In genomic region chr15:97141360-97141759, GRCh38 we compare ENCODE assay signal across 27 cellular contexts.
"Had no signal": no experiment of that assay in that cellular context is flagged by ENCODE, and none has a peak within 500 bp of the region (broad histone marks: within the 10 kb centered on the region; RNA-seq: fewer than 3 reads in every experiment).

No MANE protein-coding gene starts in this region.

- DNase-seq: hypothalamus; immature natural killer cell; kidney; left ventricle myocardium inferior; mesendoderm; naive B cell; natural killer cell; nephron progenitor cell; occipital lobe; psoas muscle; right cardiac atrium; spleen; stimulated activated CD4-positive, alpha-beta T cell treated with anti-CD3 and anti-CD28 coated beads, Interleukin-2, amount 100 ng/mL, for 48 hours; stimulated activated CD4-positive, alpha-beta T cell treated with anti-CD3 and anti-CD28 coated beads, Interleukin-4, amount 100 ng/mL, for 4 hours; stimulated activated CD8-positive, alpha-beta memory T cell treated with anti-CD3 and anti-CD28 coated beads, Interleukin-4, amount 100 ng/mL, for 48 hours; stimulated activated naive CD8-positive, alpha-beta T cell treated with anti-CD3 and anti-CD28 coated beads, Interleukin-15, Interleukin-2, amounts not matched to agents 100 U/mL and 50 U/mL, for 24 hours; stomach; testis; thyroid gland; upper lobe of right lung had no signal

- H3K4me1 ChIP-seq: left ventricle myocardium inferior, parathyroid adenoma, psoas muscle, spleen, stomach, testis, thyroid gland, upper lobe of right lung had no signal

- H3K9me3 ChIP-seq: neutrophil, psoas muscle, testis, thyroid gland, upper lobe of right lung had no signal

- H3K27me3 Mint-ChIP-seq: naive B cell; stimulated activated memory B cell treated with anti-CD40 and anti-IgM and Interleukin-4, amounts not matched to agents 10 μg/mL and 1 μg/mL and 100 μg/mL, for 72 hours had no signal

- H3K4me1 Mint-ChIP-seq: immature natural killer cell; naive B cell; natural killer cell; stimulated activated memory B cell treated with anti-CD40 and anti-IgM and Interleukin-4, amounts not matched to agents 10 μg/mL and 1 μg/mL and 100 μg/mL, for 72 hours had no signal

- H3K4me2 ChIP-seq: neural progenitor cell had no signal

- H3K36me3 ChIP-seq: left ventricle myocardium inferior, neural progenitor cell, neutrophil, spleen, stomach, thyroid gland, upper lobe of right lung had no signal

- H3K9ac ChIP-seq: neural progenitor cell, parathyroid adenoma had no signal

- H3K27me3 ChIP-seq: neural progenitor cell, neutrophil, spleen, stomach, testis, thyroid gland, upper lobe of right lung had no signal

- H3K4me3 ChIP-seq: left ventricle myocardium inferior, lung, neural progenitor cell, psoas muscle, skin epidermis, spleen, stomach, testis, thyroid gland, upper lobe of right lung had no signal

- H3K4me3 Mint-ChIP-seq: immature natural killer cell; mesothelial cell of epicardium; naive B cell; natural killer cell; nephron progenitor cell; neural progenitor cell; stimulated activated memory B cell treated with anti-CD40 and anti-IgM and Interleukin-4, amounts not matched to agents 10 μg/mL and 1 μg/mL and 100 μg/mL, for 72 hours had no signal

- H3K27ac Mint-ChIP-seq: immature natural killer cell; mesothelial cell of epicardium; naive B cell; natural killer cell; nephron progenitor cell; neural progenitor cell; stimulated activated memory B cell treated with anti-CD40 and anti-IgM and Interleukin-4, amounts not matched to agents 10 μg/mL and 1 μg/mL and 100 μg/mL, for 72 hours had no signal

- H3K36me3 Mint-ChIP-seq: immature natural killer cell; mesothelial cell of epicardium; naive B cell; natural killer cell; stimulated activated memory B cell treated with anti-CD40 and anti-IgM and Interleukin-4, amounts not matched to agents 10 μg/mL and 1 μg/mL and 100 μg/mL, for 72 hours had no signal

- H3K27ac ChIP-seq: left ventricle myocardium inferior, neural progenitor cell, neutrophil, parathyroid adenoma, psoas muscle, skin epidermis, spleen, stomach, testis, thyroid gland, upper lobe of right lung had no signal

- H2AFZ ChIP-seq: neural progenitor cell, parathyroid adenoma had no signal

- H3K79me2 ChIP-seq: parathyroid adenoma had no signal
